12 cellular contexts compared by ENCODE assay signal in genomic region chr7:28855538-28856217, GRCh38.
A peak's percentile ranks its signal among the peaks of the same experiment; 100 is the strongest.
DNase-seq lines count a peak whose midpoint lies in the region; ATAC-seq, FAIRE-seq and TF ChIP-seq lines count a peak whose summit lies in the region.
"Had no signal": no experiment of that assay in that cellular context is flagged by ENCODE, and none has a peak within 500 bp of the region (broad histone marks: within the 10 kb centered on the region; RNA-seq: fewer than 3 reads in every experiment).

No MANE protein-coding gene starts in this region.

- no peaks in the 10 kb centered on the region for H3K9me3 ChIP-seq in astrocyte (ENCODE audit: insufficient read depth, low read depth, low read length)
- H3K9me3 ChIP-seq: right atrium auricular region had no signal

- no peaks in the 10 kb centered on the region for H4K20me1 ChIP-seq in astrocyte (ENCODE audit: insufficient read depth, low read length)

- H3K36me3 ChIP-seq in astrocyte (ENCODE audit: insufficient read depth, low read length), result no peaks in the 10 kb centered on the region
- H3K36me3 ChIP-seq: right atrium auricular region had no signal

- H3K36me3 Mint-ChIP-seq in astrocyte (ENCODE audit: low read depth, unreplicated experiment), result no peaks in the 10 kb centered on the region

- H3K4me1 Mint-ChIP-seq in astrocyte (ENCODE audit: low read depth, unreplicated experiment), result peaks cover 35% of the 10 kb centered on the region
- H3K4me1 Mint-ChIP-seq: activated T-helper 17 cell treated with anti-CD3 and anti-CD28 coated beads, Interleukin-2, amount 50 U/mL, for 72 hours had no signal

- H3K27me3 ChIP-seq in astrocyte (ENCODE audit: insufficient read depth, low read length), result peaks cover 21% of the 10 kb centered on the region
- H3K27me3 ChIP-seq: right atrium auricular region had no signal

- POLR2A ChIA-PET in AG04449 (lab: Yijun Ruan, JAX), result interaction anchor here (0.7 to 0.9 kb wide), 2 partner anchors 501 to 703 kb away, joined by 3 read pairs; no protein-coding TSS in a partner anchor

- H3K27ac ChIP-seq in astrocyte (ENCODE audit: low read depth, low read length), result peak overlapping the region; percentile 74
- H3K27ac ChIP-seq: right atrium auricular region had no signal

- H2AFZ ChIP-seq in astrocyte (ENCODE audit: low read depth, low read length), result no peak overlapping the region

- H3K9me3 Mint-ChIP-seq in astrocyte (ENCODE audit: unreplicated experiment), result no peaks in the 10 kb centered on the region
- H3K9me3 Mint-ChIP-seq: activated T-helper 17 cell treated with anti-CD3 and anti-CD28 coated beads, Interleukin-2, amount 50 U/mL, for 72 hours; dendritic cell treated with granulocyte-macrophage colony-stimulating factor and Interleukin-4, amounts not matched to agents 40 ng/mL and 50 ng/mL, for 4 days had no signal

- ATAC-seq in GM21515 (IDR thresholded peaks at IDR 0.05; ENCODE audit: unreplicated experiment) (no peak), Right ventricle myocardium superior (ENCODE audit: poor library complexity) (no peak)
- ATAC-seq: activated T-helper 17 cell treated with anti-CD3 and anti-CD28 coated beads, Interleukin-2, amount 50 U/mL, for 72 hours had no signal

- H3K4me1 ChIP-seq in astrocyte (ENCODE audit: insufficient read depth, low read length), result peaks cover 18% of the 10 kb centered on the region

- H3K27ac Mint-ChIP-seq in astrocyte (ENCODE audit: unreplicated experiment), result peak overlapping the region; percentile 88
- H3K27ac Mint-ChIP-seq: activated T-helper 17 cell treated with anti-CD3 and anti-CD28 coated beads, Interleukin-2, amount 50 U/mL, for 72 hours had no signal

- no peaks in the 10 kb centered on the region for H3K79me2 ChIP-seq in astrocyte (ENCODE audit: insufficient read depth, low read length)

- DNase-seq in AG04449 (ENCODE audit: low read depth, low spot score) (peak; percentile 92), HK-2 (ENCODE audit: unreplicated experiment) (peak; percentile 67), astrocyte (ENCODE audit: low read depth) (peak; percentile 98), islet precursor cell (peak; percentile 97), cerebellum (ENCODE audit: low spot score) (no peak), Right ventricle myocardium superior (no peak)
- no peak for DNase-seq in stimulated activated CD4-positive, alpha-beta T cell treated with anti-CD3 and anti-CD28 coated beads, Interleukin-4, amount 100 ng/mL, for 4 hours
- DNase-seq: NCI-H446 treated with DMSO at 0.1 percent for 48 hours had no signal

- CTCF ChIA-PET in AG04449 (lab: Yijun Ruan, JAX), result interaction anchor here (0.7 to 3.5 kb wide), 14 partner anchors 10 to 758 kb away, joined by 3 to 28 read pairs (median 3); no protein-coding TSS in a partner anchor

- peak; percentile 100 for FAIRE-seq in astrocyte (lab: Jason Lieb, UNC)

- no peak overlapping the region for H3K4me3 Mint-ChIP-seq in astrocyte (ENCODE audit: unreplicated experiment)
- H3K4me3 Mint-ChIP-seq: activated T-helper 17 cell treated with anti-CD3 and anti-CD28 coated beads, Interleukin-2, amount 50 U/mL, for 72 hours; dendritic cell treated with granulocyte-macrophage colony-stimulating factor and Interleukin-4, amounts not matched to agents 40 ng/mL and 50 ng/mL, for 4 days had no signal

- H3K4me3 ChIP-seq in AG04449 (ENCODE audit: low read depth, low read length), result no peak overlapping the region
- no peak overlapping the region for H3K4me3 ChIP-seq in astrocyte (ENCODE audit: insufficient read depth, low read depth, low read length)
- H3K4me3 ChIP-seq: right atrium auricular region had no signal

- H3K4me2 ChIP-seq in astrocyte (ENCODE audit: low read length), result peak overlapping the region; percentile 68

- TF ChIP-seq CTCF in AG04449 (IDR thresholded peaks at IDR 0.05; ENCODE audit: insufficient read depth, low read length, missing control alignments), result no peak
- no peak for TF ChIP-seq CTCF in astrocyte (IDR thresholded peaks at IDR 0.05; ENCODE audit: insufficient read depth, low read depth, low read length)

- peak overlapping the region; percentile 54 for H3K9ac ChIP-seq in astrocyte (ENCODE audit: low read length)

- no peaks in the 10 kb centered on the region for H3K27me3 Mint-ChIP-seq in astrocyte (ENCODE audit: low read depth, unreplicated experiment)

- intact Hi-C loops in Right ventricle myocardium superior (cut with DNase I), result loop anchor here (5.0 kb wide), 1 partner anchor 558 kb away; no protein-coding TSS in a partner anchor

Comparison
In these comparisons a context has a peak if more than half of its experiments do, and no peak if none do; other contexts are left out.
1. DNase-seq: peak in AG04449 (single experiment), HK-2 (single experiment), astrocyte (single experiment) and islet precursor cell (single experiment); none in stimulated activated CD4-positive, alpha-beta T cell treated with anti-CD3 and anti-CD28 coated beads, Interleukin-4, amount 100 ng/mL, for 4 hours (0 of 2), cerebellum (single experiment) and Right ventricle myocardium superior (single experiment).